In genomic region chr6:33278392-33278741, GRCh38 we compare ENCODE assay signal across 11 cellular contexts. TPM values are rescaled to one million over a fixed set of nuclear protein-coding genes. Genes with fewer than 3 reads are reported as not detected.
DNase-seq lines count a peak whose midpoint lies in the region; ATAC-seq and TF ChIP-seq lines count a peak whose summit lies in the region.
"Had no signal": no experiment of that assay in that cellular context is flagged by ENCODE, and none has a peak within 500 bp of the region (broad histone marks: within the 10 kb centered on the region; RNA-seq: fewer than 3 reads in every experiment).

No MANE protein-coding gene starts in this region.

- CTCF ChIA-PET in HCT116 (lab: Charles Lee) = interaction anchor here (1.3 to 1.8 kb wide), 2 partner anchors 21 to 129 kb away, joined by 3 to 9 read pairs; partner anchors contain the start of gene RGL2

- peak overlapping the region; percentile 91 to 94 (median 92) for H3K4me3 Mint-ChIP-seq in CD4-positive, CD25-positive, alpha-beta regulatory T cell
- peak overlapping the region; percentile 97 for H3K4me3 Mint-ChIP-seq in activated naive CD8-positive, alpha-beta T cell treated with anti-CD3 and anti-CD28 coated beads, Interleukin-2, amount 10 ng/mL, durations not matched to agents 7 days and 5 days
- peak overlapping the region; percentile 13 for H3K4me3 Mint-ChIP-seq in natural killer cell

- H3K36me3 ChIP-seq in CD4-positive, CD25-positive, alpha-beta regulatory T cell (ENCODE audit: control insufficient read depth, insufficient read depth, low read length) = peaks cover 50% of the 10 kb centered on the region
- peaks cover 25 to 51% of the 10 kb centered on the region in 2 experiments for H3K36me3 ChIP-seq in HCT116 (ENCODE audit: control insufficient read depth in 1 of 2, insufficient read depth in 2 of 2, low read length in 2 of 2)
- H3K36me3 ChIP-seq in uterus = no peaks in the 10 kb centered on the region

- H3K27ac ChIP-seq in CD4-positive, CD25-positive, alpha-beta regulatory T cell (ENCODE audit: insufficient read depth, low read length, poor library complexity, severe bottlenecking) = peak overlapping the region; percentile 87
- peak overlapping the region; percentile 82 for H3K27ac ChIP-seq in HCT116 (ENCODE audit: low read depth, low read length)
- no peak overlapping the region for H3K27ac ChIP-seq in uterus

- no peaks in the 10 kb centered on the region for H3K9me3 Mint-ChIP-seq in CD4-positive, CD25-positive, alpha-beta regulatory T cell
- H3K9me3 Mint-ChIP-seq in activated naive CD8-positive, alpha-beta T cell treated with anti-CD3 and anti-CD28 coated beads, Interleukin-2, amount 10 ng/mL, durations not matched to agents 7 days and 5 days = no peaks in the 10 kb centered on the region
- no peaks in the 10 kb centered on the region for H3K9me3 Mint-ChIP-seq in natural killer cell
- H3K9me3 Mint-ChIP-seq: endodermal cell had no signal

- H3K27me3 ChIP-seq in CD4-positive, CD25-positive, alpha-beta regulatory T cell (ENCODE audit: control insufficient read depth, insufficient read depth, low read length) = no peaks in the 10 kb centered on the region
- H3K27me3 ChIP-seq in HCT116 (ENCODE audit: insufficient read depth, low read length) (no peaks in the 10 kb centered on the region), uterus (no peaks in the 10 kb centered on the region)
- H3K27me3 ChIP-seq: pancreas had no signal

- H3K4me3 ChIP-seq in CD4-positive, CD25-positive, alpha-beta regulatory T cell (ENCODE audit: low read depth, low read length) = no peak overlapping the region
- no peak overlapping the region for H3K4me3 ChIP-seq in HCT116 (replicated peaks in 1 of 2; ENCODE audit: low read depth in 1 of 2, low read length in 2 of 2)
- H3K4me3 ChIP-seq in uterus = no peak overlapping the region

- TF ChIP-seq CTCF in HCT116 (IDR thresholded peaks at IDR 0.05 in 2 of 3, conservative IDR thresholded peaks at IDR 0.05 in 1 of 3; ENCODE audit: borderline replicate concordance in 1 of 3, insufficient read depth in 1 of 3, low read depth in 2 of 3, low read length in 2 of 3) = no peak
- no peak for TF ChIP-seq CTCF in natural killer cell (IDR thresholded peaks at IDR 0.05)
- TF ChIP-seq CTCF in uterus (IDR thresholded peaks at IDR 0.05) = no peak

- no peak overlapping the region for H3K9ac ChIP-seq in HCT116 (ENCODE audit: low read length)

- RAD21 ChIA-PET in HCT116 (lab: Charles Lee; ENCODE audit: low non-redundant PET in 1 of 2, low total read pairs in 2 of 2, uncharacterized antibody in 2 of 2, unreplicated experiment in 2 of 2) = no interaction called here

- H3K36me3 Mint-ChIP-seq in CD4-positive, CD25-positive, alpha-beta regulatory T cell = peaks cover 14% of the 10 kb centered on the region
- peaks cover 32% of the 10 kb centered on the region for H3K36me3 Mint-ChIP-seq in activated naive CD8-positive, alpha-beta T cell treated with anti-CD3 and anti-CD28 coated beads, Interleukin-2, amount 10 ng/mL, durations not matched to agents 7 days and 5 days
- H3K36me3 Mint-ChIP-seq in natural killer cell = peaks cover 7% of the 10 kb centered on the region

- no peak for ATAC-seq in CD4-positive, CD25-positive, alpha-beta regulatory T cell (ENCODE audit: low read depth in 2 of 2)
- ATAC-seq in HCT116 = no peak
- ATAC-seq in activated naive CD8-positive, alpha-beta T cell treated with anti-CD3 and anti-CD28 coated beads, Interleukin-2, amount 10 ng/mL, durations not matched to agents 7 days and 5 days (ENCODE audit: low read depth) = no peak
- ATAC-seq in natural killer cell = no peak

- H3K4me1 ChIP-seq in CD4-positive, CD25-positive, alpha-beta regulatory T cell (ENCODE audit: control insufficient read depth, insufficient read depth, low read length, poor library complexity, severe bottlenecking) = peaks cover 63% of the 10 kb centered on the region
- H3K4me1 ChIP-seq in HCT116 (ENCODE audit: control insufficient read depth in 1 of 2, insufficient read depth in 2 of 2, low read length in 2 of 2) (peaks cover 43 to 62% of the 10 kb centered on the region in 2 experiments), uterus (peaks cover 0 to 5% of the 10 kb centered on the region in 2 donors)

- BruUV-seq in HCT116 (replicated peaks; lab: Mats Ljungman, UMichigan) = no TSS peak

- H3K9me2 ChIP-seq in HCT116 (ENCODE audit: insufficient read depth) = no peaks in the 10 kb centered on the region

- H3K79me2 ChIP-seq in HCT116 (ENCODE audit: insufficient read depth, low read length) = peaks cover 31% of the 10 kb centered on the region

- H3K4me2 ChIP-seq in HCT116 (ENCODE audit: low read length) = no peak overlapping the region

- intact Hi-C loops in HCT116 (cut with micrococcal nuclease) = loop anchor here (1.0 kb wide), 1 partner anchor 67 kb away; no protein-coding TSS in a partner anchor
- intact Hi-C loops in natural killer cell (cut with micrococcal nuclease) = no loop called here
- intact Hi-C loops in uterus (cut with DNase I; ENCODE audit: low total_unique reads) = no loop called here

- H3K9me3 ChIP-seq in CD4-positive, CD25-positive, alpha-beta regulatory T cell (ENCODE audit: control insufficient read depth in 2 of 2, low read length in 2 of 2) = no peaks in the 10 kb centered on the region
- H3K9me3 ChIP-seq in HCT116 (ENCODE audit: control insufficient read depth in 1 of 2, insufficient read depth in 1 of 2, low read depth in 1 of 2, low read length in 2 of 2) (no peaks in the 10 kb centered on the region), uterus (no peaks in the 10 kb centered on the region)
- H3K9me3 ChIP-seq: pancreas had no signal

- peak overlapping the region in 2 of 3 donors; percentile 48 to 99 for H3K27ac Mint-ChIP-seq in CD4-positive, CD25-positive, alpha-beta regulatory T cell
- peak overlapping the region; percentile 98 for H3K27ac Mint-ChIP-seq in activated naive CD8-positive, alpha-beta T cell treated with anti-CD3 and anti-CD28 coated beads, Interleukin-2, amount 10 ng/mL, durations not matched to agents 7 days and 5 days
- peak overlapping the region; percentile 90 to 91 for H3K27ac Mint-ChIP-seq in natural killer cell

- TF ChIP-seq RAD21 in HCT116 (IDR thresholded peaks at IDR 0.05; ENCODE audit: low read depth) = no peak

- no peak overlapping the region for H2AFZ ChIP-seq in HCT116 (ENCODE audit: low read depth, low read length, poor library complexity, severe bottlenecking)

- peaks cover 0 to 64% (median 27%) of the 10 kb centered on the region in 4 donors for H3K4me1 Mint-ChIP-seq in CD4-positive, CD25-positive, alpha-beta regulatory T cell
- peaks cover 40% of the 10 kb centered on the region for H3K4me1 Mint-ChIP-seq in activated naive CD8-positive, alpha-beta T cell treated with anti-CD3 and anti-CD28 coated beads, Interleukin-2, amount 10 ng/mL, durations not matched to agents 7 days and 5 days
- H3K4me1 Mint-ChIP-seq in natural killer cell = peaks cover 35 to 58% of the 10 kb centered on the region in 2 donors

- H4K20me1 ChIP-seq in HCT116 (ENCODE audit: insufficient read depth) = peaks cover 20% of the 10 kb centered on the region

- H3K27me3 Mint-ChIP-seq in CD4-positive, CD25-positive, alpha-beta regulatory T cell = no peaks in the 10 kb centered on the region
- no peaks in the 10 kb centered on the region for H3K27me3 Mint-ChIP-seq in activated naive CD8-positive, alpha-beta T cell treated with anti-CD3 and anti-CD28 coated beads, Interleukin-2, amount 10 ng/mL, durations not matched to agents 7 days and 5 days
- no peaks in the 10 kb centered on the region for H3K27me3 Mint-ChIP-seq in natural killer cell (ENCODE audit: low read depth in 2 of 2)

- DNase-seq in CD4-positive, CD25-positive, alpha-beta regulatory T cell = no peak
- DNase-seq in HCT116 (ENCODE audit: low read depth, low spot score) = no peak
- DNase-seq in activated naive CD8-positive, alpha-beta T cell treated with anti-CD3 and anti-CD28 coated beads, Interleukin-2, amount 10 ng/mL, durations not matched to agents 7 days and 5 days = no peak
- DNase-seq in natural killer cell = no peak
- DNase-seq in H4 (ENCODE audit: low spot score) = no peak
- no peak for DNase-seq in cortex of kidney (lab: John Stamatoyannopoulos, UW)
- no peak for DNase-seq in uterus
- no peak for DNase-seq in NCI-H524 (lab: John Stamatoyannopoulos, UW)
- DNase-seq: NCI-H2227 treated with DMSO at 0.1 percent for 48 hours had no signal

- POLR2A ChIA-PET in HCT116 (lab: Charles Lee) = interaction anchor here (1.3 to 2.4 kb wide), 4 partner anchors 20 to 129 kb away, joined by 3 to 11 read pairs (median 6); no protein-coding TSS in a partner anchor
- POLR2A ChIA-PET in activated naive CD8-positive, alpha-beta T cell treated with anti-CD3 and anti-CD28 coated beads, Interleukin-2, amount 10 ng/mL, durations not matched to agents 7 days and 5 days (lab: Charles Lee) = interaction anchor here (0.8 to 4.4 kb wide), 13 partner anchors 11 to 306 kb away, joined by 3 to 107 read pairs (median 9); partner anchors contain the start of genes CUTA, KIFC1, PFDN6 and RGL2

- TF ChIP-seq POLR2A in HCT116 (IDR thresholded peaks at IDR 0.05; ENCODE audit: borderline replicate concordance, extremely low read depth, insufficient read depth, insufficient read length) (no peak), uterus (IDR thresholded peaks at IDR 0.05) (no peak)

RNA-seq across cellular contexts. Expression of gene B3GALT4, which starts 1.4 kb away (rescaled TPM):
- total RNA-seq in CD4-positive, CD25-positive, alpha-beta regulatory T cell = 17.5 TPM
- 10 to 100 TPM; 27.5 to 35.9 (median 31.2) TPM for polyA plus RNA-seq in CD4-positive, CD25-positive, alpha-beta regulatory T cell
- total RNA-seq in HCT116 (2021; ENCODE audit: unreplicated experiment) (1.9 TPM), natural killer cell (10 to 100 TPM; 22.7 to 24.1 (median 23.1) TPM), uterus (10 to 100 TPM in 3 of 4 donors, 1 to 10 TPM in 1; 5.5 to 15.9 (median 14.3) TPM)
- 0.52 and 1.3 TPM in 2 replicates for polyA plus RNA-seq in HCT116 (2012)
- 10 to 100 TPM; 32.0 to 35.4 TPM for total RNA-seq in activated naive CD8-positive, alpha-beta T cell treated with anti-CD3 and anti-CD28 coated beads, Interleukin-2, amount 10 ng/mL, durations not matched to agents 7 days and 5 days
- total RNA-seq in H4 (2014; rRNA removed; shearing (Covaris generic)) = not detected in 2 replicates

RNA-seq across cellular contexts. Expression of gene RPS18, which starts 6.5 kb away (rescaled TPM):
- total RNA-seq in CD4-positive, CD25-positive, alpha-beta regulatory T cell = 2,198 TPM
- over 10,000 TPM in 1 of 4 donors, 1,000 to 10,000 TPM in 3; 7,008 to 10,525 (median 8,528) TPM for polyA plus RNA-seq in CD4-positive, CD25-positive, alpha-beta regulatory T cell
- total RNA-seq in HCT116 (2021; ENCODE audit: unreplicated experiment) (4,062 TPM), natural killer cell (1,000 to 10,000 TPM; 1,182 to 1,707 (median 1,500) TPM), uterus (1,000 to 10,000 TPM; 2,386 to 5,510 (median 4,061) TPM)
- 10,667 and 12,933 TPM in 2 replicates for polyA plus RNA-seq in HCT116 (2012)
- total RNA-seq in activated naive CD8-positive, alpha-beta T cell treated with anti-CD3 and anti-CD28 coated beads, Interleukin-2, amount 10 ng/mL, durations not matched to agents 7 days and 5 days = 1,000 to 10,000 TPM; 3,300 to 3,409 TPM
- total RNA-seq in H4 (2014; rRNA removed; shearing (Covaris generic)) = 2,534 and 2,796 TPM in 2 replicates

RNA-seq across cellular contexts. Expression of gene VPS52, which starts 6.7 kb away (rescaled TPM):
- 70.6 TPM for total RNA-seq in CD4-positive, CD25-positive, alpha-beta regulatory T cell
- polyA plus RNA-seq in CD4-positive, CD25-positive, alpha-beta regulatory T cell = 10 to 100 TPM; 12.4 to 17.4 (median 15.0) TPM
- total RNA-seq in HCT116 (2021; ENCODE audit: unreplicated experiment) = 58.2 TPM
- 46.5 and 55.7 TPM in 2 replicates for polyA plus RNA-seq in HCT116 (2012)
- 10 to 100 TPM; 72.3 to 76.0 TPM for total RNA-seq in activated naive CD8-positive, alpha-beta T cell treated with anti-CD3 and anti-CD28 coated beads, Interleukin-2, amount 10 ng/mL, durations not matched to agents 7 days and 5 days
- 100 to 1,000 TPM in 1 of 3 donors, 10 to 100 TPM in 2; 98.0 to 112 (median 99.4) TPM for total RNA-seq in natural killer cell
- total RNA-seq in H4 (2014; rRNA removed; shearing (Covaris generic)) = 16.9 and 38.9 TPM in 2 replicates
- total RNA-seq in uterus = 10 to 100 TPM; 12.8 to 58.4 (median 37.5) TPM

RNA-seq across cellular contexts. Expression of gene WDR46, which starts 10.7 kb away (rescaled TPM):
- total RNA-seq in CD4-positive, CD25-positive, alpha-beta regulatory T cell = 31.5 TPM
- polyA plus RNA-seq in CD4-positive, CD25-positive, alpha-beta regulatory T cell = 10 to 100 TPM; 50.6 to 54.0 (median 52.0) TPM
- total RNA-seq in HCT116 (2021; ENCODE audit: unreplicated experiment) = 90.6 TPM
- polyA plus RNA-seq in HCT116 (2012) = 60.4 and 68.7 TPM in 2 replicates
- total RNA-seq in activated naive CD8-positive, alpha-beta T cell treated with anti-CD3 and anti-CD28 coated beads, Interleukin-2, amount 10 ng/mL, durations not matched to agents 7 days and 5 days = 10 to 100 TPM; 50.0 to 58.0 TPM
- total RNA-seq in natural killer cell = 10 to 100 TPM; 33.6 to 56.3 (median 47.0) TPM
- 89.0 and 99.5 TPM in 2 replicates for total RNA-seq in H4 (2014; rRNA removed; shearing (Covaris generic))
- 10 to 100 TPM; 17.9 to 60.3 (median 31.7) TPM for total RNA-seq in uterus

RNA-seq across cellular contexts. Expression of gene PFDN6, which starts 11.0 kb away (rescaled TPM):
- 20.0 TPM for total RNA-seq in CD4-positive, CD25-positive, alpha-beta regulatory T cell
- 10 to 100 TPM; 33.7 to 47.0 (median 38.4) TPM for polyA plus RNA-seq in CD4-positive, CD25-positive, alpha-beta regulatory T cell
- total RNA-seq in HCT116 (2021; ENCODE audit: unreplicated experiment) (90.5 TPM), natural killer cell (10 to 100 TPM; 19.2 to 26.5 (median 22.7) TPM), uterus (10 to 100 TPM; 13.6 to 33.5 (median 21.6) TPM)
- polyA plus RNA-seq in HCT116 (2012) = 60.4 and 84.0 TPM in 2 replicates
- 10 to 100 TPM; 53.3 to 54.7 TPM for total RNA-seq in activated naive CD8-positive, alpha-beta T cell treated with anti-CD3 and anti-CD28 coated beads, Interleukin-2, amount 10 ng/mL, durations not matched to agents 7 days and 5 days
- total RNA-seq in H4 (2014; rRNA removed; shearing (Covaris generic)) = 85.0 and 105 TPM in 2 replicates

Comparison
In these comparisons a context has a peak if more than half of its experiments do, and no peak if none do; other contexts are left out.
1. H3K27ac ChIP-seq: peak in CD4-positive, CD25-positive, alpha-beta regulatory T cell (single experiment) and HCT116 (single experiment); none in uterus (0 of 2).
2. H3K4me3 Mint-ChIP-seq: peak in every context shown above with its lines; median percentile 97 in activated naive CD8-positive, alpha-beta T cell treated with anti-CD3 and anti-CD28 coated beads, Interleukin-2, amount 10 ng/mL, durations not matched to agents 7 days and 5 days; 92 in CD4-positive, CD25-positive, alpha-beta regulatory T cell; 13 in natural killer cell.
3. Peak in every context shown above with its lines, with median percentiles within 50 percentile points of each other: H3K27ac Mint-ChIP-seq.